In genomic region chr1:37682334-37682987, GRCh38 we compare ENCODE assay signal across 8 cellular contexts. TPM values are rescaled to one million over a fixed set of nuclear protein-coding genes. Genes with fewer than 3 reads are reported as not detected.
A peak's percentile ranks its signal among the peaks of the same experiment; 100 is the strongest.
DNase-seq lines count a peak whose midpoint lies in the region; ATAC-seq, FAIRE-seq and TF ChIP-seq lines count a peak whose summit lies in the region.

No MANE protein-coding gene starts in this region.

- H2AFZ ChIP-seq in H9 (ENCODE audit: low read length): no peak overlapping the region
- no peak overlapping the region for H2AFZ ChIP-seq in HepG2 (ENCODE audit: low read length)

- H3K27ac Mint-ChIP-seq in H9 (peak overlapping the region in 1 of 3 experiments; percentile 85; a peak in 3 of 7 replicates), chondrocyte (ENCODE audit: unreplicated experiment) (peak overlapping the region; percentile 65)

- H3K9me3 ChIP-seq in H9 (ENCODE audit: control insufficient read depth, low read depth, low read length): no peaks in the 10 kb centered on the region
- H3K9me3 ChIP-seq in HepG2 (ENCODE audit: low read length): no peaks in the 10 kb centered on the region

- H4K20me1 ChIP-seq in H9 (ENCODE audit: control insufficient read depth, insufficient read depth, insufficient read length) (no peaks in the 10 kb centered on the region), HepG2 (ENCODE audit: insufficient read depth, low read length) (peaks cover 3% of the 10 kb centered on the region; the same call in 1 of the 2 replicates)

- H3K4ac ChIP-seq in H9 (ENCODE audit: low read depth, low read length): no peak overlapping the region

- no peak overlapping the region for H2BK120ac ChIP-seq in H9 (ENCODE audit: low read depth, low read length, poor library complexity, severe bottlenecking)

- no peaks in the 10 kb centered on the region for H3K23me2 ChIP-seq in H9 (ENCODE audit: insufficient read length, low read depth, low read length, poor library complexity, severe bottlenecking)

- H3K27ac ChIP-seq in H9 (ENCODE audit: insufficient read length, low read depth, low read length) (no peak overlapping the region), HepG2 (ENCODE audit: extremely low read length, insufficient read depth, low read length) (no peak overlapping the region)

- H3K4me3 Mint-ChIP-seq in H9 (no peak overlapping the region), chondrocyte (ENCODE audit: unreplicated experiment) (no peak overlapping the region)

- BruUV-seq in HepG2 (replicated peaks; lab: Mats Ljungman, UMichigan): no TSS peak

- no CpG with 5 or more reads among the region's 5 CpGs for WGBS in H9 (ENCODE audit: extremely low coverage, insufficient read length, low lambda C conversion rate)
- 87% methylated on average over 5 of the region's 5 CpGs for WGBS in HepG2 (ENCODE audit: low lambda C conversion rate)

- POLR2A ChIA-PET in HepG2 (lab: Yijun Ruan, JAX): no interaction called here

- H3K9me3 Mint-ChIP-seq in H9 (no peaks in the 10 kb centered on the region), chondrocyte (ENCODE audit: low read depth) (no peaks in the 10 kb centered on the region)

- H4K8ac ChIP-seq in H9 (replicated peaks; ENCODE audit: insufficient read length, low read depth, low read length): no peak overlapping the region

- H3K4me1 ChIP-seq in H9 (ENCODE audit: insufficient read depth, low read length): no peaks in the 10 kb centered on the region
- no peaks in the 10 kb centered on the region for H3K4me1 ChIP-seq in HepG2 (ENCODE audit: insufficient read depth, low read length)

- H2BK20ac ChIP-seq in H9 (ENCODE audit: low read depth, low read length, poor library complexity, severe bottlenecking): no peak overlapping the region

- H3K27me3 ChIP-seq in H9 (ENCODE audit: insufficient read depth, low read length) (no peaks in the 10 kb centered on the region), HepG2 (ENCODE audit: control insufficient read depth in 1 of 2, insufficient read depth in 2 of 2, low read length in 2 of 2) (peaks cover 0 to 2% of the 10 kb centered on the region in 2 experiments; a peak in 1 of 5 replicates)

- peak; percentile 82; the same call in 1 of the 2 replicates for TF ChIP-seq RAD21 in HepG2 (CRISPR knock-in tag; IDR thresholded peaks at IDR 0.05)

- H3K9ac ChIP-seq in H9 (ENCODE audit: extremely low read depth, insufficient read length, low read length): no peak overlapping the region
- no peak overlapping the region for H3K9ac ChIP-seq in HepG2 (ENCODE audit: insufficient read depth, low read depth, low read length)

- H3K79me2 ChIP-seq in H9 (ENCODE audit: insufficient read depth, low read length): no peaks in the 10 kb centered on the region
- H3K79me2 ChIP-seq in HepG2 (ENCODE audit: insufficient read depth, low read length): no peaks in the 10 kb centered on the region

- H3K4me2 ChIP-seq in H9 (ENCODE audit: insufficient read depth, insufficient read length, low read length) (no peak overlapping the region), HepG2 (ENCODE audit: low read depth, low read length) (no peak overlapping the region)

- in situ Hi-C loops in HepG2 (cut with HindIII; ENCODE audit: extremely low pct_ligation_motif_present, low pct_unique_long_range_greater_than_20kb): loop anchor here (5.0 kb wide), 1 partner anchor 225 kb away; no protein-coding TSS in a partner anchor

- H4K5ac ChIP-seq in H9 (ENCODE audit: insufficient read length, low read depth, low read length): no peak overlapping the region

- H3K4me1 Mint-ChIP-seq in H9 (0 out of 4 replicates have a peak, but pooled peaks cover 0 to 2% of the 10 kb centered on the region in 2 experiments), chondrocyte (ENCODE audit: low read depth) (peaks cover 2% of the 10 kb centered on the region)

- no peak overlapping the region for H3K23ac ChIP-seq in H9 (ENCODE audit: insufficient read length, low read depth, low read length)

- TF ChIP-seq CTCF in AG10803 (conservative IDR thresholded peaks at IDR 0.05; ENCODE audit: low read length) (peak; percentile 93), H9 (conservative IDR thresholded peaks at IDR 0.05) (peak; percentile 96), chondrocyte (IDR thresholded peaks at IDR 0.05) (peak; percentile 99), HepG2 (CRISPR knock-in tag; IDR thresholded peaks at IDR 0.05) (peak; percentile 81)

- no peak overlapping the region for H3K4me3 ChIP-seq in AG10803 (ENCODE audit: low read length)
- H3K4me3 ChIP-seq in HepG2 (replicated peaks in 1 of 3; ENCODE audit: insufficient read depth in 1 of 3, low read depth in 2 of 3, low read length in 3 of 3): no peak overlapping the region

- intact Hi-C loops in HepG2 (cut with micrococcal nuclease; ENCODE audit: unreplicated experiment): loop anchor here (1.0 kb wide), 1 partner anchor 79 kb away; no protein-coding TSS in a partner anchor

- no peak overlapping the region for H3K56ac ChIP-seq in H9 (ENCODE audit: insufficient read length, low read depth, low read length)

- no peak overlapping the region for H3K18ac ChIP-seq in H9 (ENCODE audit: insufficient read length, low read depth, low read length)

- no peaks in the 10 kb centered on the region for H3K79me1 ChIP-seq in H9 (ENCODE audit: insufficient read depth, low read depth, low read length, poor library complexity, severe bottlenecking)

- H2BK12ac ChIP-seq in H9 (ENCODE audit: insufficient read length, low read depth, low read length): no peak overlapping the region

- ATAC-seq in HepG2 (peak; percentile 64), HG02678 (IDR thresholded peaks at IDR 0.05; ENCODE audit: unreplicated experiment) (no peak)

- no peak overlapping the region for H2BK5ac ChIP-seq in H9 (ENCODE audit: insufficient read length, low read length)

- FAIRE-seq in HepG2 (lab: Jason Lieb, UNC): peak; percentile 87

- no peak overlapping the region for H2BK15ac ChIP-seq in H9 (ENCODE audit: low read depth, low read length)

- no peak overlapping the region for H2AK5ac ChIP-seq in H9 (ENCODE audit: insufficient read length, low read length)

- peak; percentile 72 for DNase-seq in AG10803 (ENCODE audit: low read depth)
- DNase-seq in H9: peak; percentile 58
- DNase-seq in NCI-H460 (ENCODE audit: extremely low read depth, low read depth): peak; percentile 54
- peak; percentile 66 to 81 for DNase-seq in activated CD4-positive, alpha-beta T cell treated with anti-CD3 and anti-CD28 coated beads for 4 hours
- no peak for DNase-seq in chondrocyte (ENCODE audit: low spot score)
- peak; percentile 38 for DNase-seq in HepG2 (ENCODE audit: low spot score)
- DNase-seq in stimulated activated CD4-positive, alpha-beta T cell treated with anti-CD3 and anti-CD28 coated beads, TNF-alpha, amount 100 ng/mL, for 24 hours (ENCODE audit: low read depth in 3 of 3): peak; percentile 51 to 70 (median 69)

- no peak overlapping the region for H4K91ac ChIP-seq in H9 (ENCODE audit: insufficient read length, low read depth, low read length)

- no peak for TF ChIP-seq POLR2A in HepG2 (IDR thresholded peaks at IDR 0.05; ENCODE audit: insufficient read depth in 1 of 2, low read depth in 2 of 2, low read length in 2 of 2)

- no peak overlapping the region for H3T11ph ChIP-seq in H9 (ENCODE audit: low read length)

- peaks cover 9 to 32% of the 10 kb centered on the region in 2 experiments for H3K36me3 ChIP-seq in HepG2 (replicated peaks in 1 of 2; ENCODE audit: control insufficient read depth in 1 of 2, insufficient read depth in 2 of 2, low read length in 2 of 2)

- H3K14ac ChIP-seq in H9 (ENCODE audit: insufficient read depth, low read length): no peak overlapping the region

- H3K36me3 Mint-ChIP-seq in H9 (ENCODE audit: insufficient read depth in 1 of 3, low read depth in 3 of 3): peaks cover 26 to 52% (median 45%) of the 10 kb centered on the region in 3 experiments; a peak in 6 of 7 replicates
- peaks cover 22% of the 10 kb centered on the region for H3K36me3 Mint-ChIP-seq in chondrocyte (ENCODE audit: low read depth)

- TF ChIP-seq EP300 in HepG2 (IDR thresholded peaks at IDR 0.05; ENCODE audit: low read depth in 2 of 2, low read length in 2 of 2) (no peak), HepG2 (CRISPR knock-in tag; IDR thresholded peaks at IDR 0.05; ENCODE audit: borderline replicate concordance) (no peak)

- CTCF ChIA-PET in HepG2 (lab: Yijun Ruan, JAX; ENCODE audit: low intra/inter-chr PET ratio, low total read pairs): interaction anchor here (1.0 to 5.1 kb wide), 3 partner anchors 78 to 228 kb away, joined by 3 to 56 read pairs (median 4); partner anchors contain the start of gene MEAF6

- H3K27me3 Mint-ChIP-seq in H9 (ENCODE audit: low read depth) (no peaks in the 10 kb centered on the region), chondrocyte (ENCODE audit: low read depth) (no peaks in the 10 kb centered on the region)

RNA-seq across cellular contexts. Expression of gene CDCA8, which starts 9.9 kb away (rescaled TPM):
- total RNA-seq in H9 (2021) (47.7 and 48.5 TPM in 2 replicates), chondrocyte (5.7 to 7.0 TPM (median 6.0 TPM) in 3 replicates), HepG2 (2016; rRNA removed; fragmentation: Illumina TruSeq; extraction: Trizol) (38.6 and 48.7 TPM in 2 replicates)
- total RNA-seq in NCI-H460 (2014; rRNA removed; shearing (Covaris generic)): 19.5 and 23.9 TPM in 2 replicates
- 32.1 and 37.7 TPM in 2 replicates for polyA plus RNA-seq in NCI-H460 (2014; cell fraction: nucleus; rRNA removed)
- total RNA-seq in HepG2 (2016; cell fraction: cytosol; rRNA removed; fragmentation: Illumina TruSeq; extraction: Trizol; ENCODE audit: low read depth): 8.9 and 10.2 TPM in 2 replicates
- total RNA-seq in HepG2 (2016; cell fraction: insoluble cytoplasmic fraction; rRNA removed; fragmentation: Illumina TruSeq; extraction: Trizol): 38.9 and 41.7 TPM in 2 replicates
- 24.2 and 26.4 TPM in 2 replicates for total RNA-seq in HepG2 (2016; cell fraction: membrane; rRNA removed; fragmentation: Illumina TruSeq; extraction: Trizol)
- total RNA-seq in HepG2 (2016; cell fraction: nucleus; rRNA removed; fragmentation: Illumina TruSeq; extraction: Trizol): 18.9 and 20.3 TPM in 2 replicates
- 16.7 and 24.1 TPM in 2 replicates for polyA plus RNA-seq in HepG2 (2011; rRNA removed)
- polyA plus RNA-seq in HepG2 (2011; cell fraction: cytosol; rRNA removed): 20.5 and 26.2 TPM in 2 replicates
- 11.8 and 15.5 TPM in 2 replicates for polyA plus RNA-seq in HepG2 (2011; cell fraction: nucleus; rRNA removed)
- polyA plus RNA-seq in HepG2 (2012): 10.8 and 17.1 TPM in 2 replicates
- polyA plus RNA-seq in HepG2 (2016; cell fraction: cytosol; fragmentation: Illumina TruSeq; extraction: Trizol; ENCODE audit: low read depth): 5.2 and 5.7 TPM in 2 replicates
- polyA plus RNA-seq in HepG2 (2016; cell fraction: insoluble cytoplasmic fraction; fragmentation: Illumina TruSeq; extraction: Trizol; ENCODE audit: low read depth): 45.9 and 54.1 TPM in 2 replicates
- polyA plus RNA-seq in HepG2 (2016; cell fraction: membrane; fragmentation: Illumina TruSeq; extraction: Trizol; ENCODE audit: low read depth): 12.7 and 13.2 TPM in 2 replicates
- 32.7 and 33.4 TPM in 2 replicates for polyA plus RNA-seq in HepG2 (2016; cell fraction: nucleus; fragmentation: Illumina TruSeq; extraction: Trizol; ENCODE audit: insufficient read depth, low read depth)
- 32.5 and 61.3 TPM in 2 replicates for polyA minus RNA-seq in HepG2 (2011; rRNA and poly(A)+ RNA removed; ENCODE audit: low replicate concordance)
- polyA minus RNA-seq in HepG2 (2011; cell fraction: cytosol; rRNA and poly(A)+ RNA removed): 12.6 and 18.5 TPM in 2 replicates
- 6.8 and 9.4 TPM in 2 replicates for polyA minus RNA-seq in HepG2 (2011; cell fraction: nucleus; rRNA and poly(A)+ RNA removed)

RNA-seq across cellular contexts. Expression of gene RSPO1, which starts 47.8 kb away (rescaled TPM):
- total RNA-seq in H9 (2021): 0.33 and 0.35 TPM in 2 replicates
- total RNA-seq in NCI-H460 (2014; rRNA removed; shearing (Covaris generic)): not detected in 2 replicates
- polyA plus RNA-seq in NCI-H460 (2014; cell fraction: nucleus; rRNA removed): not detected in 2 replicates
- total RNA-seq in chondrocyte: not detected in 3 replicates
- not detected in 2 replicates for total RNA-seq in HepG2 (2016; rRNA removed; fragmentation: Illumina TruSeq; extraction: Trizol)
- total RNA-seq in HepG2 (2016; cell fraction: cytosol; rRNA removed; fragmentation: Illumina TruSeq; extraction: Trizol; ENCODE audit: low read depth): not detected in 2 replicates
- not detected in 2 replicates for total RNA-seq in HepG2 (2016; cell fraction: insoluble cytoplasmic fraction; rRNA removed; fragmentation: Illumina TruSeq; extraction: Trizol)
- total RNA-seq in HepG2 (2016; cell fraction: membrane; rRNA removed; fragmentation: Illumina TruSeq; extraction: Trizol): not detected in 2 replicates
- not detected in 2 replicates for total RNA-seq in HepG2 (2016; cell fraction: nucleus; rRNA removed; fragmentation: Illumina TruSeq; extraction: Trizol)
- polyA plus RNA-seq in HepG2 (2011; rRNA removed): not detected in 2 replicates
- not detected in 2 replicates for polyA plus RNA-seq in HepG2 (2011; cell fraction: cytosol; rRNA removed)
- not detected in 2 replicates for polyA plus RNA-seq in HepG2 (2011; cell fraction: nucleus; rRNA removed)
- not detected in 2 replicates for polyA plus RNA-seq in HepG2 (2012)
- not detected in 2 replicates for polyA plus RNA-seq in HepG2 (2016; cell fraction: cytosol; fragmentation: Illumina TruSeq; extraction: Trizol; ENCODE audit: low read depth)
- not detected in 2 replicates for polyA plus RNA-seq in HepG2 (2016; cell fraction: insoluble cytoplasmic fraction; fragmentation: Illumina TruSeq; extraction: Trizol; ENCODE audit: low read depth)
- polyA plus RNA-seq in HepG2 (2016; cell fraction: membrane; fragmentation: Illumina TruSeq; extraction: Trizol; ENCODE audit: low read depth): not detected in 2 replicates
- polyA plus RNA-seq in HepG2 (2016; cell fraction: nucleus; fragmentation: Illumina TruSeq; extraction: Trizol; ENCODE audit: insufficient read depth, low read depth): not detected in 2 replicates
- not detected in 2 replicates for polyA minus RNA-seq in HepG2 (2011; rRNA and poly(A)+ RNA removed; ENCODE audit: low replicate concordance)
- polyA minus RNA-seq in HepG2 (2011; cell fraction: cytosol; rRNA and poly(A)+ RNA removed): not detected in 2 replicates
- not detected in 2 replicates for polyA minus RNA-seq in HepG2 (2011; cell fraction: nucleus; rRNA and poly(A)+ RNA removed)
